In the genomic region with DNA sequence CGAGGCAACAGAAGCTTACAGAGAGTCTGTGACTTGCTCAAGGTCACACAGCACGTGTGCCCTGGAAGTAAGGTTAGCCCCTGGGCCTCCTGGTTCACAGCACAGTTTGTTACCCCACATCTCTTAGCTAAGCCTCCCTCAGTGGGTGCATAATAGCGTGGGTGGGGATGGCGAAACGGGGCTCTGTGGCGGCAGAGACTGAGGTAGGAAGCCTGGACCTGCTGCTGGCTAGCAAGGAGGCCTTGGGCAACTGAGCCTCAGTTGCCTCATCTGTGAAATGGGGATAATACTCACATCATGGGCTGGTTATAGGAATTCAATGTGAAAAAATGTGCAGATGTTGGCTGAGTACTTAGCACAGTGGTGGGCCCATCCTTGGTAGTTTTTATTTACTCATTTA, we compare ENCODE assay signal across 27 cellular contexts. TPM values are rescaled to one million over a fixed set of nuclear protein-coding genes. Genes with fewer than 3 reads are reported as not detected.
DNase-seq lines count a peak whose midpoint lies in the region; ATAC-seq and TF ChIP-seq lines count a peak whose summit lies in the region.
"Had no signal": no experiment of that assay in that cellular context is flagged by ENCODE, and none has a peak within 500 bp of the region (broad histone marks: within the 10 kb centered on the region; RNA-seq: fewer than 3 reads in every experiment).

No MANE protein-coding gene starts in this region.

- no peaks in the 10 kb centered on the region for H3K36me3 ChIP-seq in HEK293 (ENCODE audit: control insufficient read depth in 2 of 2, insufficient read depth in 1 of 2, low read length in 2 of 2)
- H3K36me3 ChIP-seq in naive thymus-derived CD4-positive, alpha-beta T cell (ENCODE audit: control insufficient read depth in 2 of 3, insufficient read depth in 3 of 3, low read length in 3 of 3): no peaks in the 10 kb centered on the region
- H3K36me3 ChIP-seq in BE2C: no peaks in the 10 kb centered on the region
- H3K36me3 ChIP-seq: suprapubic skin had no signal

- DNase-seq in AML-193 (lab: John Stamatoyannopoulos, UW): peak; percentile 38 to 64
- DNase-seq in RWPE1 (ENCODE audit: low spot score): no peak
- DNase-seq in naive thymus-derived CD4-positive, alpha-beta T cell: no peak
- DNase-seq in BE2C: no peak
- no peak for DNase-seq in stimulated activated effector memory CD8-positive, alpha-beta T cell treated with anti-CD3 and anti-CD28 coated beads, Interleukin-12 subunit alpha, Interleukin-12 subunit beta, amount 100 ng/mL, for 72 hours (ENCODE audit: low spot score in 2 of 2)
- no peak for DNase-seq in NCI-H526 treated with DMSO at 0.1 percent for 48 hours (lab: John Stamatoyannopoulos, UW)
- DNase-seq: activated CD8-positive, alpha-beta memory T cell treated with anti-CD3 and anti-CD28 coated beads, Interleukin-2, amount 10 ng/mL, durations not matched to agents 7 days and 5 days; activated naive CD8-positive, alpha-beta T cell treated with anti-CD3 and anti-CD28 coated beads, Interleukin-2, amount 50 U/mL, for 24 hours; activated T-cell treated with anti-CD3 and anti-CD28 coated beads, Interleukin-2, amount 50 U/mL, for 48 hours; EL; GOT3; islet precursor cell; NCI-H1930; NCI-H510A treated with DMSO at 0.1 percent for 48 hours; occipital lobe; psoas muscle had no signal

- H3K4me3 Mint-ChIP-seq in naive thymus-derived CD4-positive, alpha-beta T cell: no peak overlapping the region
- H3K4me3 Mint-ChIP-seq in stimulated activated effector memory CD8-positive, alpha-beta T cell treated with anti-CD3 and anti-CD28 coated beads, Interleukin-12 subunit alpha, Interleukin-12 subunit beta, amount 100 ng/mL, for 72 hours: no peak overlapping the region
- H3K4me3 Mint-ChIP-seq: activated CD8-positive, alpha-beta memory T cell treated with anti-CD3 and anti-CD28 coated beads, Interleukin-2, amount 10 ng/mL, durations not matched to agents 7 days and 5 days; activated naive CD8-positive, alpha-beta T cell treated with anti-CD3 and anti-CD28 coated beads, Interleukin-2, amount 50 U/mL, for 24 hours; central memory CD8-positive, alpha-beta T cell; stimulated activated memory B cell treated with anti-CD40 and anti-IgM and Interleukin-4, amounts not matched to agents 10 μg/mL and 1 μg/mL and 100 μg/mL, for 72 hours; T-helper 1 cell treated with Interleukin-12 subunit alpha and Interleukin-12 subunit beta and Interleukin-4 antibody, amounts not matched to agents 30 μg/mL and 1 μg/mL, for 36 hours had no signal

- H3K4me1 ChIP-seq in HEK293 (ENCODE audit: control insufficient read depth, insufficient read depth, low read length) (no peaks in the 10 kb centered on the region), BE2C (no peaks in the 10 kb centered on the region)
- H3K4me1 ChIP-seq in naive thymus-derived CD4-positive, alpha-beta T cell (ENCODE audit: control insufficient read depth in 2 of 2, insufficient read depth in 2 of 2, low read length in 2 of 2): peaks cover 0 to 4% of the 10 kb centered on the region in 2 donors
- H3K4me1 ChIP-seq: psoas muscle had no signal

- POLR2A ChIA-PET in HEK293 (lab: Yijun Ruan, JAX): no interaction called here
- POLR2A ChIA-PET in RWPE1 (lab: Yijun Ruan, JAX; ENCODE audit: low non-redundant PET): no interaction called here
- POLR2A ChIA-PET in naive thymus-derived CD4-positive, alpha-beta T cell (lab: Charles Lee): no interaction called here

- intact Hi-C loops in naive thymus-derived CD4-positive, alpha-beta T cell (cut with micrococcal nuclease): no loop called here

- H3K27ac ChIP-seq in HEK293 (ENCODE audit: extremely low read depth, low read depth, low read length) (no peak overlapping the region), RWPE1 (peak overlapping the region; percentile 23; the same call in 1 of the 2 replicates)
- no peak overlapping the region for H3K27ac ChIP-seq in naive thymus-derived CD4-positive, alpha-beta T cell (ENCODE audit: low read depth, low read length)
- H3K27ac ChIP-seq: psoas muscle, suprapubic skin had no signal

- no peak overlapping the region for H3K27ac Mint-ChIP-seq in naive thymus-derived CD4-positive, alpha-beta T cell
- no peak overlapping the region for H3K27ac Mint-ChIP-seq in stimulated activated effector memory CD8-positive, alpha-beta T cell treated with anti-CD3 and anti-CD28 coated beads, Interleukin-12 subunit alpha, Interleukin-12 subunit beta, amount 100 ng/mL, for 72 hours
- H3K27ac Mint-ChIP-seq: activated CD8-positive, alpha-beta memory T cell treated with anti-CD3 and anti-CD28 coated beads, Interleukin-2, amount 10 ng/mL, durations not matched to agents 7 days and 5 days; activated naive CD8-positive, alpha-beta T cell treated with anti-CD3 and anti-CD28 coated beads, Interleukin-2, amount 50 U/mL, for 24 hours; stimulated activated memory B cell treated with anti-CD40 and anti-IgM and Interleukin-4, amounts not matched to agents 10 μg/mL and 1 μg/mL and 100 μg/mL, for 72 hours; T-helper 1 cell treated with Interleukin-12 subunit alpha and Interleukin-12 subunit beta and Interleukin-4 antibody, amounts not matched to agents 30 μg/mL and 1 μg/mL, for 36 hours had no signal

- H3K9me3 Mint-ChIP-seq in naive thymus-derived CD4-positive, alpha-beta T cell: peaks cover 0 to 2% (median 0%) of the 10 kb centered on the region in 11 donors
- no peaks in the 10 kb centered on the region for H3K9me3 Mint-ChIP-seq in stimulated activated effector memory CD8-positive, alpha-beta T cell treated with anti-CD3 and anti-CD28 coated beads, Interleukin-12 subunit alpha, Interleukin-12 subunit beta, amount 100 ng/mL, for 72 hours
- H3K9me3 Mint-ChIP-seq: activated naive CD8-positive, alpha-beta T cell treated with anti-CD3 and anti-CD28 coated beads, Interleukin-2, amount 50 U/mL, for 24 hours; central memory CD8-positive, alpha-beta T cell; stimulated activated memory B cell treated with anti-CD40 and anti-IgM and Interleukin-4, amounts not matched to agents 10 μg/mL and 1 μg/mL and 100 μg/mL, for 72 hours; T-helper 1 cell treated with Interleukin-12 subunit alpha and Interleukin-12 subunit beta and Interleukin-4 antibody, amounts not matched to agents 30 μg/mL and 1 μg/mL, for 36 hours had no signal

- peaks cover 4 to 21% (median 12%) of the 10 kb centered on the region in 7 donors for H3K4me1 Mint-ChIP-seq in naive thymus-derived CD4-positive, alpha-beta T cell
- H3K4me1 Mint-ChIP-seq in stimulated activated effector memory CD8-positive, alpha-beta T cell treated with anti-CD3 and anti-CD28 coated beads, Interleukin-12 subunit alpha, Interleukin-12 subunit beta, amount 100 ng/mL, for 72 hours: no peaks in the 10 kb centered on the region
- H3K4me1 Mint-ChIP-seq: activated CD8-positive, alpha-beta memory T cell treated with anti-CD3 and anti-CD28 coated beads, Interleukin-2, amount 10 ng/mL, durations not matched to agents 7 days and 5 days; central memory CD8-positive, alpha-beta T cell; stimulated activated memory B cell treated with anti-CD40 and anti-IgM and Interleukin-4, amounts not matched to agents 10 μg/mL and 1 μg/mL and 100 μg/mL, for 72 hours had no signal

- H3K27me3 ChIP-seq in naive thymus-derived CD4-positive, alpha-beta T cell (ENCODE audit: control insufficient read depth in 2 of 2, insufficient read depth in 2 of 2, low read length in 2 of 2): no peaks in the 10 kb centered on the region
- no peaks in the 10 kb centered on the region for H3K27me3 ChIP-seq in BE2C

- ATAC-seq in naive thymus-derived CD4-positive, alpha-beta T cell: peak; percentile 50
- no peak for ATAC-seq in stimulated activated effector memory CD8-positive, alpha-beta T cell treated with anti-CD3 and anti-CD28 coated beads, Interleukin-12 subunit alpha, Interleukin-12 subunit beta, amount 100 ng/mL, for 72 hours
- ATAC-seq: activated CD8-positive, alpha-beta memory T cell treated with anti-CD3 and anti-CD28 coated beads, Interleukin-2, amount 10 ng/mL, durations not matched to agents 7 days and 5 days; esophagus mucosa; left ventricle myocardium superior; psoas muscle; stimulated activated memory B cell treated with anti-CD40 and anti-IgM and Interleukin-4, amounts not matched to agents 10 μg/mL and 1 μg/mL and 100 μg/mL, for 72 hours had no signal

- no peaks in the 10 kb centered on the region for H3K36me3 Mint-ChIP-seq in naive thymus-derived CD4-positive, alpha-beta T cell
- H3K36me3 Mint-ChIP-seq in stimulated activated effector memory CD8-positive, alpha-beta T cell treated with anti-CD3 and anti-CD28 coated beads, Interleukin-12 subunit alpha, Interleukin-12 subunit beta, amount 100 ng/mL, for 72 hours: no peaks in the 10 kb centered on the region
- H3K36me3 Mint-ChIP-seq: activated CD8-positive, alpha-beta memory T cell treated with anti-CD3 and anti-CD28 coated beads, Interleukin-2, amount 10 ng/mL, durations not matched to agents 7 days and 5 days; stimulated activated memory B cell treated with anti-CD40 and anti-IgM and Interleukin-4, amounts not matched to agents 10 μg/mL and 1 μg/mL and 100 μg/mL, for 72 hours had no signal

- H3K27me3 Mint-ChIP-seq in naive thymus-derived CD4-positive, alpha-beta T cell: peaks cover 4 to 21% (median 15%) of the 10 kb centered on the region in 5 donors

- H3K4me3 ChIP-seq in HEK293 (ENCODE audit: low read depth, low read length) (no peak overlapping the region), BE2C (ENCODE audit: low read depth, low read length) (no peak overlapping the region)
- no peak overlapping the region for H3K4me3 ChIP-seq in naive thymus-derived CD4-positive, alpha-beta T cell (ENCODE audit: low read length)
- H3K4me3 ChIP-seq: psoas muscle, suprapubic skin had no signal

- no peaks in the 10 kb centered on the region for H3K9me3 ChIP-seq in HEK293 (ENCODE audit: control insufficient read depth, insufficient read depth, low read depth, low read length)
- H3K9me3 ChIP-seq in naive thymus-derived CD4-positive, alpha-beta T cell (ENCODE audit: control insufficient read depth in 2 of 3, low read length in 3 of 3): no peaks in the 10 kb centered on the region
- H3K9me3 ChIP-seq in BE2C: no peaks in the 10 kb centered on the region
- H3K9me3 ChIP-seq: psoas muscle, suprapubic skin had no signal

- CTCF ChIA-PET in HEK293 (lab: Yijun Ruan, JAX): no interaction called here
- CTCF ChIA-PET in RWPE1 (lab: Yijun Ruan, JAX): interaction anchor here (0.6 kb wide), 1 partner anchor 27 kb away, joined by 3 read pairs; no protein-coding TSS in a partner anchor
- CTCF ChIA-PET in naive thymus-derived CD4-positive, alpha-beta T cell (lab: Charles Lee): no interaction called here

- no peak for TF ChIP-seq CTCF in HEK293 (tag by site-specific recombination; IDR thresholded peaks at IDR 0.05)
- no peak for TF ChIP-seq CTCF in RWPE1 (conservative IDR thresholded peaks at IDR 0.05; ENCODE audit: low read depth)
- TF ChIP-seq CTCF in BE2C (IDR thresholded peaks at IDR 0.05; ENCODE audit: low read depth, low read length): no peak

TF ChIP-seq in HEK293, 187 proteins besides CTCF, POLR2A, EP300 and RAD21 (continues in another document):
- TF ChIP-seq ZNF514 (tag by site-specific recombination; IDR thresholded peaks at IDR 0.05): no peak

RNA-seq across cellular contexts. Expression of gene PADI4, which starts 0.6 kb away (rescaled TPM):
- 10 to 100 TPM in 1 of 5 experiments, 1 to 10 TPM in 3, under 1 TPM in 1; 0.12 to 20.5 (median 1.4) TPM for total RNA-seq in naive thymus-derived CD4-positive, alpha-beta T cell
- 1 to 10 TPM; 2.4 to 3.6 TPM for polyA plus RNA-seq in naive thymus-derived CD4-positive, alpha-beta T cell
- not detected for polyA plus RNA-seq in BE2C (2012; ENCODE audit: insufficient read depth, insufficient read length, low read depth)
- total RNA-seq: A673, dermis microvascular lymphatic vessel endothelial cell, esophagus mucosa, fibroblast of villous mesenchyme, HT-29, occipital lobe had no signal

RNA-seq across cellular contexts. Expression of gene PADI3, which starts 59.7 kb away (rescaled TPM):
- total RNA-seq in naive thymus-derived CD4-positive, alpha-beta T cell: not detected
- not detected for polyA plus RNA-seq in naive thymus-derived CD4-positive, alpha-beta T cell
- not detected for polyA plus RNA-seq in BE2C (2012; ENCODE audit: insufficient read depth, insufficient read length, low read depth)
- total RNA-seq: activated CD8-positive, alpha-beta memory T cell treated with anti-CD3 and anti-CD28 coated beads, Interleukin-2, amount 10 ng/mL, durations not matched to agents 7 days and 5 days; dermis microvascular lymphatic vessel endothelial cell; fibroblast of villous mesenchyme; left ventricle myocardium superior; occipital lobe had no signal

Comparison
In these comparisons a context has a peak if more than half of its experiments do, and no peak if none do; other contexts are left out.
1. DNase-seq: peak in AML-193 (2 of 2); none in RWPE1 (single experiment), naive thymus-derived CD4-positive, alpha-beta T cell (0 of 9), BE2C (single experiment), stimulated activated effector memory CD8-positive, alpha-beta T cell treated with anti-CD3 and anti-CD28 coated beads, Interleukin-12 subunit alpha, Interleukin-12 subunit beta, amount 100 ng/mL, for 72 hours (0 of 2) and NCI-H526 treated with DMSO at 0.1 percent for 48 hours (single experiment).